1 cellular context compared by ENCODE assay signal in the genomic region with DNA sequence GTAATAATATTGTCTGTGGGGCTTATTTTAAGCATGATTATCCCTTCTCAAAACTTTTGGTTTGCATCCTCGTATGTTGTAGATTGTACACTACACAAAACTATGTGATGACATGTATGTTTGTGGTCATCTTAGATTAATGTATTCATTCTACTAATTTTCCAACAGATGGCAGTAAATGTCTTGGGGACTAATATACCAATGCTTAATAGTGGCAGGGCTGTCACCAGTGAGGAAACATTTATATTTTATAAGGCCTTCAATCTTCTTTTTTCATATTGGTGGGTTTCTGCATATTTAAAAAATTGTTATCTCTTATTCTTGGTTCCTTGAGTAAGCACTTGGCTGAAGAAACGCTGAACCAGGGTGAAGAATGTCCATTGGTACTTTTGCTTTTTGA.
TF ChIP-seq lines count a peak whose summit lies in the region.

No MANE protein-coding gene starts in this region.

TF ChIP-seq in H1, 55 proteins besides CTCF, POLR2A, EP300 and RAD21 (continued from another document):
- TF ChIP-seq RNF2 (IDR thresholded peaks at IDR 0.05; ENCODE audit: borderline replicate concordance, low read depth, low read length, missing control alignments, poor library complexity, severe bottlenecking) (no peak), HDAC2 (IDR thresholded peaks at IDR 0.05; ENCODE audit: borderline replicate concordance in 1 of 2, low read depth in 2 of 2, low read length in 2 of 2) (no peak), CHD1 (IDR thresholded peaks at IDR 0.05; ENCODE audit: low read depth, low read length) (no peak), RFX5 (IDR thresholded peaks at IDR 0.05; ENCODE audit: borderline replicate concordance, low read depth, low read length) (no peak), JUN (IDR thresholded peaks at IDR 0.05; ENCODE audit: low read depth, low read length) (no peak)
TF ChIP-seq in H1: peak in this region for 0.
